8 cellular contexts compared by ENCODE assay signal in the genomic region with DNA sequence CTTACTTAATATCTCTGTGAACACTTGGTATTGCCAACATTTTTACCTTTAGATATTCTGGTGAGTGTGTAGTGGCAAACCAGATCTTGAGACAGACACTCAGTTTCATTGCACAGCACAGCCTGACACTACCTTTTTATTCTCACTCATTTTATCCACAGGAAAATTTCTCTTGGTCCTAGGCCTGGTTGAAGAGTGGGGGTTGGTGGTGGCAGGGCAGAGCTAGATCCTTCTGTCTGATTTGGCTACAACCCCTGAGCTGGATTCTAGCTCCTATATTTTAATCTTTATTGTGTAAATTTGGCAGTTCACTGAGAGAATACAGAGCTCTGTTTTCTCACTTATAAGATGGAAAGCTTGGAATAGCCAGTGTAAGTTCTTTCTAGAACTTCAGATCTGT.
"Had no signal": no experiment of that assay in that cellular context is flagged by ENCODE, and none has a peak within 500 bp of the region (broad histone marks: within the 10 kb centered on the region; RNA-seq: fewer than 3 reads in every experiment).

No MANE protein-coding gene starts in this region.

- FAIRE-seq: G401.6, GM12878, GM12891, GM12892, GM18507, GM19239 had no signal

- DNase-seq: GDM1, GF-D8 had no signal

- H3K4me3 ChIP-seq: GM12878 had no signal

- ATAC-seq: GM12878 had no signal
